ENCODE assay signal across 11 cellular contexts in the genomic region with DNA sequence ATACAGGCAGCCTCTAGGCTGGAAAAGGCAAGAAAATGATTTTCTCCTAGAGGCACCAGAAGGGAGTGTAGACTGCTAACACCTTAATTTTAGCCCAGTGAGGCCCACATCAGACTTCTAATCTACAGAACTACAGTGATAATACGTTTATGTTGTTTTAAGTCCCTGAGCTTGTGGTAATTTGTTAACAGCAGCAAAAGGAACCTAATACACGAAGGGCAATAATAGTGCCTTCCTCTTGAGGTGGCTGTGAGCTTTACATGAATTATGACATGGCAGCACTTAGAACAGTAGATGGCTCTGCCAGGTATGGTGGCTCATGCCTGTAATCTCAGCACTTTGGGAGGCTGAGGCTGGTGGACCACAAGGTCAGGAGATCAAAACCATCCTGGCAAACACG.
"Had no signal": no experiment of that assay in that cellular context is flagged by ENCODE, and none has a peak within 500 bp of the region (broad histone marks: within the 10 kb centered on the region; RNA-seq: fewer than 3 reads in every experiment).

No MANE protein-coding gene starts in this region.

- DNase-seq: GM23248, GOT3, H7, H9, HCEC 1CT, HFFc6 had no signal

- ATAC-seq: GM23338, HCT116 had no signal

- H3K36me3 ChIP-seq: HAP-1 had no signal

- H3K27ac ChIP-seq: GM23248 had no signal

- H3K27ac Mint-ChIP-seq: GM23338, H9, HFFc6 had no signal

- H2AFZ ChIP-seq: GM23248, GM23338 had no signal

- H3K4me3 Mint-ChIP-seq: GM23338, H9, HFFc6 had no signal

- H3K9ac ChIP-seq: GM23248 had no signal

- H3K9me3 Mint-ChIP-seq: H9, HFFc6 had no signal

- FAIRE-seq: H1, H54 had no signal

- H3K4me1 ChIP-seq: HAP-1 had no signal

- H3K9me3 ChIP-seq: HAP-1 had no signal

- H3K4me3 ChIP-seq: GM23248, GM23338, HAP-1 had no signal

- H3K4me2 ChIP-seq: GM23338 had no signal
